ENCODE assay signal across 8 cellular contexts in the genomic region with DNA sequence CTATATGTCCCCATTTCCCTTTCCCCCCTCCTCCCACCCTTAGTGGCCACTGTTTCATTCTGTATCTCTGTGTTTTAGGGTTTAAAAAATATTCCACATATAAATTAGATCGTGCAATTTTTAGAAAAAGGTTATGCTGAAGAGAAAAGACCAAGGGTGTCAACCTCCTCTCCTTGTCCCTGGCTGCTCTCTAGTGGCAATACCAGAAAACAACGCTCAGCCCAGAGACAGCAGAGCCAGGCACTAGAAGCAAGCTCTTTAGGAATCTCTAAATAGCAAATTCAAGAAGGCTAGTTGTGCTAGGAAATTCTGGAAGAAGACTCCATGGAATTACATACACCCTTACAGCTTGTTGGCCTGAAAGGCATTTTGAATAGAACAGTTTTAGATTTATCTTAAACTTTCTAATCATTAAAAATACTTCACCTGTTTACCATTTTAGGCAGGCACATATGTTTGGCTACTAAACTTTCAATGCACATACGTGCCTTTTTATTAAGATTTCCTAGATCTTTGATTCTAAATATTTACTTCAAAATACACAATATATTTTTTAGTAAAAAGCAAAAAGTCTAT. TPM values are rescaled to one million over a fixed set of nuclear protein-coding genes. Genes with fewer than 3 reads are reported as not detected.
DNase-seq lines count a peak whose midpoint lies in the region; ATAC-seq and TF ChIP-seq lines count a peak whose summit lies in the region.

No MANE protein-coding gene starts in this region.

- no peaks in the 10 kb centered on the region for H3K4me1 Mint-ChIP-seq in endodermal cell

- H3K4me2 ChIP-seq in IMR-90 (ENCODE audit: low read depth, low read length) = no peak overlapping the region
- no peak overlapping the region for H3K4me2 ChIP-seq in mesenchymal stem cell (ENCODE audit: low read length, poor library complexity, severe bottlenecking)

- H3K79me1 ChIP-seq in IMR-90 (ENCODE audit: low read depth in 1 of 2, low read length in 2 of 2) = no peaks in the 10 kb centered on the region
- no peaks in the 10 kb centered on the region for H3K79me1 ChIP-seq in mesenchymal stem cell (replicated peaks; ENCODE audit: low read length, poor library complexity, severe bottlenecking)

- TF ChIP-seq RAD21 in IMR-90 (IDR thresholded peaks at IDR 0.05; ENCODE audit: low read length) = peak; percentile 95

- dilution Hi-C loops in IMR-90 (cut with HindIII; ENCODE audit: low sequenced_read_pairs, unreplicated experiment) = no loop called here

- H3K4me3 ChIP-seq in IMR-90 (ENCODE audit: insufficient read depth, low read depth, low read length) (no peak overlapping the region), endodermal cell (ENCODE audit: low read length) (no peak overlapping the region), mesenchymal stem cell (ENCODE audit: insufficient read depth in 1 of 2, low read depth in 1 of 2, low read length in 2 of 2) (no peak overlapping the region)

- H3K27me3 Mint-ChIP-seq in endodermal cell (ENCODE audit: insufficient read depth) = no peaks in the 10 kb centered on the region

- peak overlapping the region; percentile 56 for H3K4ac ChIP-seq in IMR-90 (ENCODE audit: low read depth, low read length)
- H3K4ac ChIP-seq in mesenchymal stem cell (ENCODE audit: low read depth in 1 of 2, low read length in 2 of 2) = no peak overlapping the region

- no peak overlapping the region for H2AK9ac ChIP-seq in IMR-90 (replicated peaks; ENCODE audit: low read depth, low read length, poor library complexity)

- no TSS peak for BruUV-seq in IMR-90 (replicated peaks; lab: Mats Ljungman, UMichigan)

- H2BK120ac ChIP-seq in IMR-90 (ENCODE audit: low read depth, low read length) (peak overlapping the region; percentile 56; the same call in 1 of the 2 replicates), mesenchymal stem cell (ENCODE audit: low read depth, low read length) (peak overlapping the region; percentile 27)

- no peak overlapping the region for H3K27ac Mint-ChIP-seq in endodermal cell

- no peaks in the 10 kb centered on the region for H3K36me3 Mint-ChIP-seq in endodermal cell (ENCODE audit: low read depth)

- H3K9me1 ChIP-seq in IMR-90 (ENCODE audit: insufficient read depth, low read length) = peaks cover 7% of the 10 kb centered on the region

- peaks cover 1% of the 10 kb centered on the region for H3K9me3 Mint-ChIP-seq in endodermal cell

- WGBS in IMR-90 (ENCODE audit: extremely low coverage in 2 of 2, insufficient read length in 1 of 2), 2 experiments = no CpG with 5 or more reads among the region's 3 CpGs
- WGBS in endodermal cell (ENCODE audit: insufficient coverage in 1 of 2, insufficient read length in 1 of 2), 2 experiments = 0 to 50% methylated on average over 1 to 3 of the region's 3 CpGs
- 27% methylated on average over 2 of the region's 3 CpGs for whole genome bisulfite sequencing in mesenchymal stem cell

- peak; percentile 41 for DNase-seq in DMS79 treated with DMSO at 0.1 percent for 48 hours (lab: John Stamatoyannopoulos, UW)
- DNase-seq in DMS79 (lab: John Stamatoyannopoulos, UW) = no peak
- DNase-seq in IMR-90 = peak; percentile 78
- peak; percentile 9 for DNase-seq in SK-N-DZ (ENCODE audit: low spot score)
- DNase-seq in endodermal cell = peak; percentile 82
- DNase-seq in mesenchymal stem cell = peak; percentile 73

- in situ Hi-C loops in IMR-90 (cut with MboI; ENCODE audit: low sequenced_read_pairs) = no loop called here

- H2AFZ ChIP-seq in IMR-90 (replicated peaks; ENCODE audit: low read length, poor library complexity) (no peak overlapping the region), mesenchymal stem cell (ENCODE audit: low read depth, low read length) (no peak overlapping the region)

- CTCF ChIA-PET in IMR-90 (lab: Yijun Ruan, JAX) = interaction anchor here (0.5 to 1.6 kb wide), 15 partner anchors 9 to 408 kb away, joined by 3 to 16 read pairs (median 3); no protein-coding TSS in a partner anchor

- peak overlapping the region; percentile 58 for H2BK20ac ChIP-seq in IMR-90 (ENCODE audit: low read depth, low read length)

- peak; percentile 90 for TF ChIP-seq CTCF in IMR-90 (conservative IDR thresholded peaks at IDR 0.05; ENCODE audit: low read depth, low read length)
- TF ChIP-seq CTCF in endodermal cell (conservative IDR thresholded peaks at IDR 0.05) = peak; percentile 82

- H3K56ac ChIP-seq in IMR-90 (ENCODE audit: extremely low read depth, insufficient read depth, low read length) = no peak overlapping the region

- H2BK5ac ChIP-seq in IMR-90 (ENCODE audit: low read depth, low read length, poor library complexity, severe bottlenecking) = no peak overlapping the region
- no peak overlapping the region for H2BK5ac ChIP-seq in mesenchymal stem cell (ENCODE audit: low read depth, low read length, poor library complexity, severe bottlenecking)

- H2AK5ac ChIP-seq in IMR-90 (ENCODE audit: low read depth, low read length) = peak overlapping the region; percentile 38; the same call in 1 of the 2 replicates
- H2AK5ac ChIP-seq in mesenchymal stem cell (ENCODE audit: low read length, severe bottlenecking) = no peak overlapping the region

- H3K4me3 Mint-ChIP-seq in endodermal cell = no peak overlapping the region

- H3K27ac ChIP-seq in IMR-90 (ENCODE audit: insufficient read depth, low read length) (no peak overlapping the region), endodermal cell (ENCODE audit: low read depth, low read length) (no peak overlapping the region), mesenchymal stem cell (ENCODE audit: low read length, poor library complexity, severe bottlenecking) (no peak overlapping the region)

- no peaks in the 10 kb centered on the region for H3K27me3 ChIP-seq in IMR-90 (ENCODE audit: control insufficient read depth, insufficient read depth, low read length)
- H3K27me3 ChIP-seq in endodermal cell (ENCODE audit: control insufficient read depth, insufficient read depth, low read length, poor library complexity, severe bottlenecking) = no peaks in the 10 kb centered on the region
- H3K27me3 ChIP-seq in mesenchymal stem cell (ENCODE audit: control insufficient read depth in 1 of 2, insufficient read depth in 1 of 2, low read length in 2 of 2) = no peaks in the 10 kb centered on the region

- H4K91ac ChIP-seq in IMR-90 (ENCODE audit: insufficient read depth, low read depth, low read length) (no peak overlapping the region), mesenchymal stem cell (ENCODE audit: low read length) (no peak overlapping the region)

- H4K20me1 ChIP-seq in IMR-90 (ENCODE audit: insufficient read depth, low read length) = no peaks in the 10 kb centered on the region

- H2BK15ac ChIP-seq in IMR-90 (ENCODE audit: low read depth, low read length) (peak overlapping the region; percentile 71; the same call in 2 of the 3 replicates), mesenchymal stem cell (ENCODE audit: low read depth, poor library complexity, severe bottlenecking) (no peak overlapping the region)

- no peak overlapping the region for H3K9ac ChIP-seq in IMR-90 (ENCODE audit: low read depth, low read length)
- no peak overlapping the region for H3K9ac ChIP-seq in endodermal cell (ENCODE audit: extremely low read depth, low read length, poor library complexity, severe bottlenecking)
- H3K9ac ChIP-seq in mesenchymal stem cell (ENCODE audit: low read length) = no peak overlapping the region

- intact Hi-C loops in IMR-90 (cut with micrococcal nuclease) = loop anchor here (1.0 to 5.0 kb wide), 5 partner anchors 28 to 669 kb away; a partner anchor contains a TSS

- H3K9me3 ChIP-seq in IMR-90 (ENCODE audit: control insufficient read depth, insufficient read depth, low read length) = no peaks in the 10 kb centered on the region
- no peaks in the 10 kb centered on the region for H3K9me3 ChIP-seq in endodermal cell (ENCODE audit: control insufficient read depth, low read length)
- H3K9me3 ChIP-seq in mesenchymal stem cell (ENCODE audit: control insufficient read depth, low read length) = no peaks in the 10 kb centered on the region

- no peak overlapping the region for H3K23ac ChIP-seq in IMR-90 (ENCODE audit: low read depth, low read length)
- no peak overlapping the region for H3K23ac ChIP-seq in mesenchymal stem cell (ENCODE audit: low read length in 2 of 2)

- H2BK12ac ChIP-seq in mesenchymal stem cell (ENCODE audit: low read length in 2 of 2) = peak overlapping the region in 1 of 2 experiments; percentile 95

- peak; percentile 39 for ATAC-seq in GM19468 (IDR thresholded peaks at IDR 0.05; ENCODE audit: extremely low read depth, unreplicated experiment)
- ATAC-seq in IMR-90 (ENCODE audit: low read depth) = peak; percentile 80
- ATAC-seq in GM19452 (IDR thresholded peaks at IDR 0.05; ENCODE audit: unreplicated experiment) = no peak

- POLR2A ChIA-PET in IMR-90 (lab: Charles Lee; ENCODE audit: unreplicated experiment) = no interaction called here

- H3K14ac ChIP-seq in IMR-90 (replicated peaks; ENCODE audit: low read depth, low read length) = no peak overlapping the region
- H3K14ac ChIP-seq in mesenchymal stem cell (ENCODE audit: low read length in 2 of 2) = no peak overlapping the region

- H3K18ac ChIP-seq in IMR-90 (ENCODE audit: low read depth, low read length) = no peak overlapping the region
- H3K18ac ChIP-seq in mesenchymal stem cell (ENCODE audit: low read depth in 1 of 2, low read length in 2 of 2) = peak overlapping the region; percentile 19 to 94

- H4K8ac ChIP-seq in IMR-90 (ENCODE audit: low read depth in 2 of 2, low read length in 2 of 2) = peak overlapping the region; percentile 9 to 26; a peak in 1 of 4 replicates
- H4K8ac ChIP-seq in mesenchymal stem cell (ENCODE audit: low read length) = no peak overlapping the region

- H3K4me1 ChIP-seq in IMR-90 (ENCODE audit: control insufficient read depth, insufficient read depth, low read length) = peaks cover 6% of the 10 kb centered on the region; the same call in 1 of the 2 replicates
- no peaks in the 10 kb centered on the region for H3K4me1 ChIP-seq in endodermal cell (ENCODE audit: control insufficient read depth, insufficient read depth, low read length)
- no peaks in the 10 kb centered on the region for H3K4me1 ChIP-seq in mesenchymal stem cell (ENCODE audit: control insufficient read depth, insufficient read depth, low read depth, low read length)

- TF ChIP-seq POLR2A in IMR-90 (IDR thresholded peaks at IDR 0.05; ENCODE audit: low read depth, low read length) = no peak

- H3K36me3 ChIP-seq in IMR-90 (ENCODE audit: control insufficient read depth, insufficient read depth, low read length) (no peaks in the 10 kb centered on the region), endodermal cell (ENCODE audit: control insufficient read depth, insufficient read depth, low read length) (no peaks in the 10 kb centered on the region), mesenchymal stem cell (ENCODE audit: control insufficient read depth in 1 of 2, insufficient read depth in 2 of 2, low read depth in 1 of 2, low read length in 2 of 2) (no peaks in the 10 kb centered on the region)

- no peak overlapping the region for H4K5ac ChIP-seq in IMR-90 (ENCODE audit: low read depth, low read length)

RNA-seq across cellular contexts. Expression of a gene that starts 35.1 kb away (rescaled TPM):
- total RNA-seq in IMR-90 (2012; rRNA removed) (2.5 and 3.0 TPM in 2 replicates), endodermal cell (under 1 TPM in 1 of 2 donors, not detected in 1; 0.29 TPM)
- polyA plus RNA-seq in IMR-90 (2012; rRNA removed) = 0.87 and 1.7 TPM in 2 replicates
- polyA plus RNA-seq in IMR-90 (2012; cell fraction: cytosol; rRNA removed) = 0.42 and 0.52 TPM in 2 replicates
- 0.48 and 2.8 TPM in 2 replicates for polyA plus RNA-seq in IMR-90 (2012; cell fraction: nucleus; rRNA removed; ENCODE audit: low replicate concordance)
- not detected in 2 replicates for polyA plus RNA-seq in SK-N-DZ (2014; cell fraction: cytosol; rRNA removed)
- not detected in 2 replicates for polyA plus RNA-seq in SK-N-DZ (2014; cell fraction: nucleus; rRNA removed)
- 0.53 TPM for polyA plus RNA-seq in endodermal cell (2013, experiment 1 of 2)
- 1.0 TPM for polyA plus RNA-seq in endodermal cell (2013, experiment 2 of 2)
- polyA plus RNA-seq in mesenchymal stem cell (2013, experiment 1 of 2) = 31.4 TPM
- polyA plus RNA-seq in mesenchymal stem cell (2013, experiment 2 of 2) = 29.3 TPM
